13 cellular contexts compared by ENCODE assay signal in genomic region chr1:48730164-48730864, GRCh38. TPM values are rescaled to one million over a fixed set of nuclear protein-coding genes. Genes with fewer than 3 reads are reported as not detected.
DNase-seq lines count a peak whose midpoint lies in the region; ATAC-seq and TF ChIP-seq lines count a peak whose summit lies in the region.
"Had no signal": no experiment of that assay in that cellular context is flagged by ENCODE, and none has a peak within 500 bp of the region (broad histone marks: within the 10 kb centered on the region; RNA-seq: fewer than 3 reads in every experiment).

No MANE protein-coding gene starts in this region.

- ATAC-seq in HG02610 (IDR thresholded peaks at IDR 0.05; ENCODE audit: unreplicated experiment) (peak; percentile 82), HG03354 (IDR thresholded peaks at IDR 0.05; ENCODE audit: poor library complexity, severe bottlenecking, unreplicated experiment) (peak; percentile 69), GM21825 (IDR thresholded peaks at IDR 0.05; ENCODE audit: unreplicated experiment) (no peak)

- no peak for TF ChIP-seq POLR2A in prostate gland (IDR thresholded peaks at IDR 0.05)
- TF ChIP-seq POLR2A in ovary (IDR thresholded peaks at IDR 0.05) = no peak

- intact Hi-C loops in head of caudate nucleus (cut with DNase I) = no loop called here
- intact Hi-C loops in prostate gland (cut with DNase I) = no loop called here
- intact Hi-C loops in ovary (cut with DNase I) = no loop called here

- H3K4me3 ChIP-seq in prostate gland = no peak overlapping the region
- no peak overlapping the region for H3K4me3 ChIP-seq in ovary
- H3K4me3 ChIP-seq: neural progenitor cell, thoracic aorta had no signal

- H3K9me3 ChIP-seq in prostate gland (no peaks in the 10 kb centered on the region), ovary (no peaks in the 10 kb centered on the region)
- H3K9me3 ChIP-seq: thoracic aorta had no signal

- TF ChIP-seq CTCF in prostate gland (IDR thresholded peaks at IDR 0.05) (no peak), ovary (IDR thresholded peaks at IDR 0.05) (no peak)

- TF ChIP-seq EP300 in ovary (IDR thresholded peaks at IDR 0.05) = no peak

- H3K36me3 ChIP-seq in prostate gland (no peaks in the 10 kb centered on the region), ovary (no peaks in the 10 kb centered on the region)
- H3K36me3 ChIP-seq: neural progenitor cell had no signal

- DNase-seq in GM19238 (ENCODE audit: insufficient read length, low spot score) = peak; percentile 10
- DNase-seq in head of caudate nucleus = no peak
- DNase-seq in prostate gland (ENCODE audit: low spot score) = no peak
- no peak for DNase-seq in ovary
- DNase-seq: CD8-positive, alpha-beta memory T cell; hippocampal formation; NCI-H446 treated with DMSO at 0.1 percent for 48 hours had no signal

- no peak overlapping the region for H3K27ac ChIP-seq in prostate gland
- H3K27ac ChIP-seq in ovary = no peak overlapping the region
- H3K27ac ChIP-seq: neural progenitor cell, thoracic aorta had no signal

- H3K4me1 ChIP-seq in prostate gland (replicated peaks) = no peaks in the 10 kb centered on the region
- H3K4me1 ChIP-seq in ovary (ENCODE audit: insufficient read depth) = peaks cover 1% of the 10 kb centered on the region
- H3K4me1 ChIP-seq: neural progenitor cell had no signal

- 87% methylated on average over 10 of the region's 10 CpGs for WGBS in prostate gland
- WGBS in ovary, 3 donors = 74 to 89% (median 79%) methylated on average over 10 of the region's 10 CpGs

- H3K27me3 ChIP-seq in prostate gland (replicated peaks; ENCODE audit: insufficient read depth) (no peaks in the 10 kb centered on the region), ovary (no peaks in the 10 kb centered on the region)
- H3K27me3 ChIP-seq: neural progenitor cell had no signal

RNA-seq across cellular contexts. Expression of gene BEND5, which starts 46.4 kb away (rescaled TPM):
- total RNA-seq in prostate gland (1 to 10 TPM; 4.9 to 5.2 TPM), ovary (10 to 100 TPM in 6 of 7 donors, 1 to 10 TPM in 1; 8.2 to 21.0 (median 12.3) TPM)
- polyA plus RNA-seq in ovary = 10 to 100 TPM; 21.9 to 28.5 TPM
- total RNA-seq: MCF 10A had no signal
